Comparison of ENCODE assay signal across 3 cellular contexts in the genomic region with DNA sequence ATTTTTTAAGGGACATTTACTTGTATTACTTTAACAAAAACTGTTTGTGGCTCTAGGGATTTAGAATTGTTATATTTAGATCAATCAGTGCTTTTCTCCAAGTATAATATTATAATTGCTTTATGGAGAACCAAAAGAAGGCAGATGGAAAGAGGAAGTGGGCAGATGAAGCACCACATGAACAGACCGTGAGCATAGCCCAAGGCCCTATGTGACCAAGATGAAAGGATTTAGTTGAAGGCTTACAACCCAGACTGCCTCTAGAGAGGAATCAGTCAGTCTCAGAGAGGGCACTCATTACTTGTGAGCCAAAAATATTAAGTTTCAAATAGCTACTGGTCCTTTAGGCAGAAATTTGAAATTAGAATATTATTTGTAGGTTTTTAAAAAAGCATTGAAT.
TF ChIP-seq lines count a peak whose summit lies in the region.

No MANE protein-coding gene starts in this region.

TF ChIP-seq in GM12878, 131 proteins besides CTCF, POLR2A, EP300 and RAD21:
- TF ChIP-seq SPI1 (IDR thresholded peaks at IDR 0.05; ENCODE audit: borderline replicate concordance, insufficient read depth, low read depth, low read length) (peak; percentile 31; the same call in 1 of the 2 replicates), NBN (IDR thresholded peaks at IDR 0.05) (no peak)

TF ChIP-seq in GM23338, 12 proteins besides CTCF, POLR2A, EP300 and RAD21 (continued from another document and continues in another):
- no peak for TF ChIP-seq ETS1 (IDR thresholded peaks at IDR 0.05)
- no peak for TF ChIP-seq POLR2AphosphoS5 (IDR thresholded peaks at IDR 0.05; ENCODE audit: low read depth)
- TF ChIP-seq ZNF331 (CRISPR knock-in tag; IDR thresholded peaks at IDR 0.05; ENCODE audit: low read depth): no peak
- no peak for TF ChIP-seq EZH2phosphoT487 (IDR thresholded peaks at IDR 0.05; ENCODE audit: unreplicated experiment)
- no peak for TF ChIP-seq REST (IDR thresholded peaks at IDR 0.05; ENCODE audit: unreplicated experiment)
- no peak for TF ChIP-seq EZH2 (IDR thresholded peaks at IDR 0.05; ENCODE audit: low read depth, unreplicated experiment)
- no peak for TF ChIP-seq ZNF114 (CRISPR knock-in tag; IDR thresholded peaks at IDR 0.05)
- TF ChIP-seq, protein P1, sequence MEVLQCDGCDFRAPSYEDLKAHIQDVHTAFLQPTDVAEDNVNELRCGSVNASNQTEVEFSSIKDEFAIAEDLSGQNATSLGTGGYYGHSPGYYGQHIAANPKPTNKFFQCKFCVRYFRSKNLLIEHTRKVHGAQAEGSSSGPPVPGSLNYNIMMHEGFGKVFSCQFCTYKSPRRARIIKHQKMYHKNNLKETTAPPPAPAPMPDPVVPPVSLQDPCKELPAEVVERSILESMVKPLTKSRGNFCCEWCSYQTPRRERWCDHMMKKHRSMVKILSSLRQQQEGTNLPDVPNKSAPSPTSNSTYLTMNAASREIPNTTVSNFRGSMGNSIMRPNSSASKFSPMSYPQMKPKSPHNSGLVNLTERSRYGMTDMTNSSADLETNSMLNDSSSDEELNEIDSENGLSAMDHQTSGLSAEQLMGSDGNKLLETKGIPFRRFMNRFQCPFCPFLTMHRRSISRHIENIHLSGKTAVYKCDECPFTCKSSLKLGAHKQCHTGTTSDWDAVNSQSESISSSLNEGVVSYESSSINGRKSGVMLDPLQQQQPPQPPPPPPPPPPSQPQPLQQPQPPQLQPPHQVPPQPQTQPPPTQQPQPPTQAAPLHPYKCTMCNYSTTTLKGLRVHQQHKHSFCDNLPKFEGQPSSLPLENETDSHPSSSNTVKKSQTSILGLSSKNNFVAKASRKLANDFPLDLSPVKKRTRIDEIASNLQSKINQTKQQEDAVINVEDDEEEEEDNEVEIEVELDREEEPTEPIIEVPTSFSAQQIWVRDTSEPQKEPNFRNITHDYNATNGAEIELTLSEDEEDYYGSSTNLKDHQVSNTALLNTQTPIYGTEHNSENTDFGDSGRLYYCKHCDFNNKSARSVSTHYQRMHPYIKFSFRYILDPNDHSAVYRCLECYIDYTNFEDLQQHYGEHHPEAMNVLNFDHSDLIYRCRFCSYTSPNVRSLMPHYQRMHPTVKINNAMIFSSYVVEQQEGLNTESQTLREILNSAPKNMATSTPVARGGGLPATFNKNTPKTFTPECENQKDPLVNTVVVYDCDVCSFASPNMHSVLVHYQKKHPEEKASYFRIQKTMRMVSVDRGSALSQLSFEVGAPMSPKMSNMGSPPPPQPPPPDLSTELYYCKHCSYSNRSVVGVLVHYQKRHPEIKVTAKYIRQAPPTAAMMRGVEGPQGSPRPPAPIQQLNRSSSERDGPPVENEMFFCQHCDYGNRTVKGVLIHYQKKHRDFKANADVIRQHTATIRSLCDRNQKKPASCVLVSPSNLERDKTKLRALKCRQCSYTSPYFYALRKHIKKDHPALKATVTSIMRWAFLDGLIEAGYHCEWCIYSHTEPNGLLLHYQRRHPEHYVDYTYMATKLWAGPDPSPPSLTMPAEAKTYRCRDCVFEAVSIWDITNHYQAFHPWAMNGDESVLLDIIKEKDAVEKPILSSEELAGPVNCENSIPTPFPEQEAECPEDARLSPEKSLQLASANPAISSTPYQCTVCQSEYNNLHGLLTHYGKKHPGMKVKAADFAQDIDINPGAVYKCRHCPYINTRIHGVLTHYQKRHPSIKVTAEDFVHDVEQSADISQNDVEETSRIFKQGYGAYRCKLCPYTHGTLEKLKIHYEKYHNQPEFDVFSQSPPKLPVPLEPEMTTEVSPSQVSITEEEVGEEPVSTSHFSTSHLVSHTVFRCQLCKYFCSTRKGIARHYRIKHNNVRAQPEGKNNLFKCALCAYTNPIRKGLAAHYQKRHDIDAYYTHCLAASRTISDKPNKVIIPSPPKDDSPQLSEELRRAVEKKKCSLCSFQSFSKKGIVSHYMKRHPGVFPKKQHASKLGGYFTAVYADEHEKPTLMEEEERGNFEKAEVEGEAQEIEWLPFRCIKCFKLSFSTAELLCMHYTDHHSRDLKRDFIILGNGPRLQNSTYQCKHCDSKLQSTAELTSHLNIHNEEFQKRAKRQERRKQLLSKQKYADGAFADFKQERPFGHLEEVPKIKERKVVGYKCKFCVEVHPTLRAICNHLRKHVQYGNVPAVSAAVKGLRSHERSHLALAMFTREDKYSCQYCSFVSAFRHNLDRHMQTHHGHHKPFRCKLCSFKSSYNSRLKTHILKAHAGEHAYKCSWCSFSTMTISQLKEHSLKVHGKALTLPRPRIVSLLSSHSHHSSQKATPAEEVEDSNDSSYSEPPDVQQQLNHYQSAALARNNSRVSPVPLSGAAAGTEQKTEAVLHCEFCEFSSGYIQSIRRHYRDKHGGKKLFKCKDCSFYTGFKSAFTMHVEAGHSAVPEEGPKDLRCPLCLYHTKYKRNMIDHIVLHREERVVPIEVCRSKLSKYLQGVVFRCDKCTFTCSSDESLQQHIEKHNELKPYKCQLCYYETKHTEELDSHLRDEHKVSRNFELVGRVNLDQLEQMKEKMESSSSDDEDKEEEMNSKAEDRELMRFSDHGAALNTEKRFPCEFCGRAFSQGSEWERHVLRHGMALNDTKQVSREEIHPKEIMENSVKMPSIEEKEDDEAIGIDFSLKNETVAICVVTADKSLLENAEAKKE (CRISPR knock-in tag; IDR thresholded peaks at IDR 0.05): no peak
- no peak for TF ChIP-seq JUNB (IDR thresholded peaks at IDR 0.05; ENCODE audit: unreplicated experiment)

TF ChIP-seq in HEK293T, 16 proteins besides CTCF, POLR2A, EP300 and RAD21 (continued from another document):
- TF ChIP-seq BHLHE40 (IDR thresholded peaks at IDR 0.05; ENCODE audit: borderline replicate concordance): no peak
- TF ChIP-seq HDGF (IDR thresholded peaks at IDR 0.05; ENCODE audit: borderline replicate concordance): no peak
- TF ChIP-seq SUZ12 (IDR thresholded peaks at IDR 0.05): no peak
- no peak for TF ChIP-seq ELF4 (IDR thresholded peaks at IDR 0.05)
- no peak for TF ChIP-seq FOXA1 (IDR thresholded peaks at IDR 0.05)
- TF ChIP-seq FOXM1 (IDR thresholded peaks at IDR 0.05; ENCODE audit: borderline replicate concordance): no peak
- TF ChIP-seq ZNF384 (IDR thresholded peaks at IDR 0.05): no peak
- no peak for TF ChIP-seq PKNOX1 (IDR thresholded peaks at IDR 0.05)
- TF ChIP-seq LEF1 (IDR thresholded peaks at IDR 0.05; ENCODE audit: borderline replicate concordance): no peak
- no peak for TF ChIP-seq ARNT (IDR thresholded peaks at IDR 0.05)
- TF ChIP-seq TARDBP (IDR thresholded peaks at IDR 0.05): no peak
- no peak for TF ChIP-seq CTBP1 (IDR thresholded peaks at IDR 0.05; ENCODE audit: borderline replicate concordance)
